ENCODE assay signal across 9 cellular contexts in the genomic region with DNA sequence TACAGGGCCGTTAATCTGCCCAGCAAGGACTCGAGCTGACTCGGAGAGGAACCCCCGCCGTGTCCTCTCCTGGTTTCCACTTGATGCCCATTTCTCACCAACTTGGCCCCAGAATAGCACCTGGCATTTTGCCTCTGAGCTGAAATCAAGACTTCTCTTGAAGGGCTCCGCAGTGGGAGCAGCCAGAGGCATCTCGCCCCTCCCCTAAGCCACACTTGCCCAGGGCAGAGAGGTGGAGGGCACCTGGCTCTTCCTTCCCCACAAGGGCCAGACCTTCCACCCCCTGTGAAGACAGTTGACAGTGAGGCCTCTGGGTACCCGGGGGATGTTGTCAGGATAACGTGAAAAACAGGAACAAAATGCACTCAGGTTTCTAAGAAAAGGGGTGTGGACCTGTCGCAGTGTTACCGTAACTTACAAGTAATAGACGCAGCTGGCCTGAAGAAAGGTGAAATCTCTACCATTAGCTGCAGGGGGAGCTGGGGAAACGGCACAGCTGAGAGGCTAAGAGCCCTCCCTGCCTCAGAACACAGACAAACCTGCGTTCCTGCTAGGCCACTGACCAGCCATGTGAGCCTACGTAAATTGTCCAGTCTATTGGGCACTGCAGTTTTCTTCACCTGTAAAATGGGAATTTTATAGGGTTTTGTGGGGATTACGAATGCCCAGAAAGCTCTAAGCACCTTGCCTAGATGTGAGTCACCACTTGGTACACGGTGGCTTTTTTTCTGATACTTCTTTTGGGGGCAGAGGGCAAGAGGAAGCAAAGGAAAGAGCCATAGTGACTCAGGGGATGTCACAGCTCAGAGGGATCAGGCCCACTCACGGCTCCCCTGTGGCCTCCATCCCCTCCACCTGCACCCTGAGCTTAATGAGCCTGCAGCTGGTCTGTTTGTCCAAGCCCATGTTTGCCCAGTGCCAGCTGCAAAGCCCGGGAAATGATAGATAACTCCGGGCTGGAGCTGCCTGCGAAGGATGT. TPM values are rescaled to one million over a fixed set of nuclear protein-coding genes. Genes with fewer than 3 reads are reported as not detected.
DNase-seq lines count a peak whose midpoint lies in the region; ATAC-seq and TF ChIP-seq lines count a peak whose summit lies in the region.
"Had no signal": no experiment of that assay in that cellular context is flagged by ENCODE, and none has a peak within 500 bp of the region (broad histone marks: within the 10 kb centered on the region; RNA-seq: fewer than 3 reads in every experiment).

No MANE protein-coding gene starts in this region.

- H3F3A ChIP-seq in DOHH2 (ENCODE audit: control insufficient read depth, insufficient read depth), result no peaks in the 10 kb centered on the region

- no peaks in the 10 kb centered on the region for H3K79me2 ChIP-seq in DOHH2 (ENCODE audit: control insufficient read depth, low read length)

- TF ChIP-seq CTCF in DOHH2 (IDR thresholded peaks at IDR 0.05; ENCODE audit: low read depth, low read length, poor library complexity, severe bottlenecking), result peak; percentile 34

- H3K4me3 Mint-ChIP-seq in T-helper 17 cell, result peak overlapping the region; percentile 49

- H3K9me3 ChIP-seq in DOHH2 (ENCODE audit: control insufficient read depth, insufficient read depth, low read length) (no peaks in the 10 kb centered on the region), T-helper 17 cell (ENCODE audit: control insufficient read depth, low read length, poor library complexity, severe bottlenecking) (no peaks in the 10 kb centered on the region)
- H3K9me3 ChIP-seq: upper lobe of left lung had no signal

- H3K27me3 Mint-ChIP-seq in T-helper 17 cell, result peaks cover 5% of the 10 kb centered on the region

- H4K20me1 ChIP-seq in DOHH2 (ENCODE audit: control insufficient read depth, insufficient read depth, low read depth, low read length), result 0 out of 2 replicates have a peak, but pooled peaks cover 3% of the 10 kb centered on the region

- H3K4me1 Mint-ChIP-seq in T-helper 17 cell, result peaks cover 17% of the 10 kb centered on the region

- peaks cover 26% of the 10 kb centered on the region for H3K4me1 ChIP-seq in DOHH2 (ENCODE audit: control insufficient read depth, low read length)

- H3K27me3 ChIP-seq in DOHH2 (ENCODE audit: control insufficient read depth, low read length), result no peaks in the 10 kb centered on the region; the same call in 1 of the 2 replicates
- H3K27me3 ChIP-seq: upper lobe of left lung had no signal

- no peaks in the 10 kb centered on the region for H3K36me3 ChIP-seq in DOHH2 (ENCODE audit: control insufficient read depth, low read length)

- no peaks in the 10 kb centered on the region for H3K9me2 ChIP-seq in DOHH2 (replicated peaks; ENCODE audit: control insufficient read depth, low read length)

- H3K4me2 ChIP-seq in DOHH2 (ENCODE audit: low read length), result no peak overlapping the region

- H3K27ac ChIP-seq in DOHH2 (ENCODE audit: low read depth, low read length), result no peak overlapping the region
- H3K27ac ChIP-seq: upper lobe of left lung had no signal

- ATAC-seq in T-helper 17 cell (peak; percentile 77), HG03135 (IDR thresholded peaks at IDR 0.05; ENCODE audit: unreplicated experiment) (no peak), GM18868 (IDR thresholded peaks at IDR 0.05; ENCODE audit: unreplicated experiment) (no peak), HG02759 (IDR thresholded peaks at IDR 0.05; ENCODE audit: unreplicated experiment) (no peak)

- no peak overlapping the region for H3K27ac Mint-ChIP-seq in T-helper 17 cell

- DNase-seq in HT1080 (ENCODE audit: low read depth), result peak; percentile 81
- DNase-seq in T-helper 17 cell, result no peak
- DNase-seq in glomerular visceral epithelial cell (ENCODE audit: extremely low spot score), result peak; percentile 61
- DNase-seq in dedifferentiated amniotic fluid mesenchymal stem cell (ENCODE audit: extremely low spot score), result no peak

- no peak overlapping the region for H3K4me3 ChIP-seq in DOHH2 (ENCODE audit: low read length)
- H3K4me3 ChIP-seq: upper lobe of left lung had no signal

- H3K36me3 Mint-ChIP-seq in T-helper 17 cell (ENCODE audit: low read depth), result no peaks in the 10 kb centered on the region

RNA-seq across cellular contexts. Expression of gene CABP7, which starts 18.6 kb away (rescaled TPM):
- total RNA-seq in HT1080 (2014; rRNA removed; shearing (Covaris generic)), result 0.07 and 0.21 TPM in 2 replicates
- 0.07 TPM in 1 of 2 replicates, not detected in the other for polyA plus RNA-seq in HT1080 (2015; cell fraction: cytosol; rRNA removed)
- 0.16 TPM in 1 of 2 replicates, not detected in the other for polyA plus RNA-seq in HT1080 (2015; cell fraction: nucleus; rRNA removed)
- total RNA-seq in T-helper 17 cell, result under 1 TPM; 0.32 to 0.39 TPM

Comparison
In these comparisons a context has a peak if more than half of its experiments do, and no peak if none do; other contexts are left out.
1. DNase-seq: peak in HT1080 (single experiment) and glomerular visceral epithelial cell (single experiment); none in T-helper 17 cell (0 of 3) and dedifferentiated amniotic fluid mesenchymal stem cell (single experiment).